Comparison of ENCODE assay signal across 14 cellular contexts in genomic region chr6:169984181-169985120, GRCh38.
DNase-seq lines count a peak whose midpoint lies in the region; ATAC-seq and FAIRE-seq lines count a peak whose summit lies in the region.
"Had no signal": no experiment of that assay in that cellular context is flagged by ENCODE, and none has a peak within 500 bp of the region (broad histone marks: within the 10 kb centered on the region; RNA-seq: fewer than 3 reads in every experiment).

No MANE protein-coding gene starts in this region.

- H3K36me3 ChIP-seq in small intestine (ENCODE audit: control insufficient read depth in 2 of 2, insufficient read depth in 2 of 2, low read length in 2 of 2) = no peaks in the 10 kb centered on the region

- intact Hi-C loops in left cardiac atrium (cut with DNase I) = no loop called here

- peak in 1 of 2 donors; percentile 27 for ATAC-seq in left cardiac atrium
- no peak for ATAC-seq in HG03342 (IDR thresholded peaks at IDR 0.05; ENCODE audit: unreplicated experiment)
- ATAC-seq in HG03432 (IDR thresholded peaks at IDR 0.05; ENCODE audit: unreplicated experiment) = no peak
- no peak for ATAC-seq in GM21381 (IDR thresholded peaks at IDR 0.05; ENCODE audit: unreplicated experiment)
- ATAC-seq: activated naive CD4-positive, alpha-beta T cell treated with anti-CD3 and anti-CD28 coated beads, Interleukin-2, amount 50 U/mL, for 72 hours; activated T-cell treated with anti-CD3 and anti-CD28 coated beads, Interleukin-2, amount 50 U/mL, for 72 hours had no signal

- DNase-seq in DMS 273 (lab: John Stamatoyannopoulos, UW; ENCODE audit: unreplicated experiment) (peak; percentile 61), DMS 273 treated with DMSO at 0.1 percent for 48 hours (lab: John Stamatoyannopoulos, UW) (no peak), NCI-H2029 treated with DMSO at 0.1 percent for 48 hours (lab: John Stamatoyannopoulos, UW) (peak; percentile 93), left cardiac atrium (peak; percentile 49), small intestine (peak; percentile 21)
- DNase-seq: activated T-cell treated with anti-CD3 and anti-CD28 coated beads, Interleukin-2, amount 50 U/mL, for 72 hours; Caco-2; KBM-7 had no signal

- 67 to 75% (median 68%) methylated on average over 40 of the region's 40 CpGs for WGBS in small intestine, 3 donors

- H3K9me3 ChIP-seq in small intestine (ENCODE audit: control insufficient read depth, low read depth) = no peaks in the 10 kb centered on the region
- H3K9me3 ChIP-seq: Caco-2 had no signal

- no peaks in the 10 kb centered on the region for H3K4me1 ChIP-seq in small intestine (ENCODE audit: control insufficient read depth in 2 of 2, insufficient read depth in 1 of 2, low read depth in 1 of 2, low read length in 1 of 2)
- H3K4me1 ChIP-seq: Caco-2 had no signal

- H3K27ac ChIP-seq in small intestine (ENCODE audit: low read depth in 1 of 2, low read length in 1 of 2) = no peak overlapping the region
- H3K27ac ChIP-seq: 22Rv1 had no signal

- FAIRE-seq in small intestine (lab: Jason Lieb, UNC) = no peak
- FAIRE-seq: TTC549 had no signal

- no peaks in the 10 kb centered on the region for H3K27me3 ChIP-seq in small intestine (ENCODE audit: control insufficient read depth in 2 of 2, insufficient read depth in 2 of 2, low read length in 2 of 2)

- H3K4me3 ChIP-seq in small intestine (ENCODE audit: low read depth in 1 of 2, low read length in 2 of 2) = no peak overlapping the region
